19 cellular contexts compared by ENCODE assay signal in genomic region chr6:145631374-145631773, GRCh38.
"Had no signal": no experiment of that assay in that cellular context is flagged by ENCODE, and none has a peak within 500 bp of the region (broad histone marks: within the 10 kb centered on the region; RNA-seq: fewer than 3 reads in every experiment).

No MANE protein-coding gene starts in this region.

- DNase-seq: activated CD4-positive, alpha-beta T cell treated with anti-CD3 and anti-CD28 coated beads for 1 hour; activated CD4-positive, alpha-beta T cell treated with anti-CD3 and anti-CD28 coated beads, Interleukin-2, amount 50 U/mL, for 4 hours; activated naive CD4-positive, alpha-beta T cell treated with Interleukin-2 at 50 U/mL for 16 hours; aorta; cortex of kidney; effector memory CD4-positive, alpha-beta T cell; foreskin keratinocyte; glutamatergic neuron; hypothalamus; kidney glomerular epithelial cell; mesenchymal stem cell; natural killer cell; stimulated activated CD4-positive, alpha-beta T cell treated with anti-CD3 and anti-CD28 coated beads, Interleukin-15, amount 100 ng/mL, for 24 hours; stimulated activated CD4-positive, alpha-beta T cell treated with anti-CD3 and anti-CD28 coated beads, Interleukin-4, amount 100 ng/mL, for 1 hour; stimulated activated naive B cell treated with anti-CD40 and anti-IgM and Interleukin-4, amounts not matched to agents 10 μg/mL and 1 μg/mL and 100 μg/mL, for 72 hours; tibial artery; uterus had no signal

- H3K36me3 ChIP-seq: uterus had no signal

- H3K4me3 ChIP-seq: right atrium auricular region, skin epidermis, tibial artery, uterus had no signal

- H3K27me3 ChIP-seq: foreskin keratinocyte, right atrium auricular region, tibial artery, uterus had no signal
